ENCODE assay signal across 2 cellular contexts in the genomic region with DNA sequence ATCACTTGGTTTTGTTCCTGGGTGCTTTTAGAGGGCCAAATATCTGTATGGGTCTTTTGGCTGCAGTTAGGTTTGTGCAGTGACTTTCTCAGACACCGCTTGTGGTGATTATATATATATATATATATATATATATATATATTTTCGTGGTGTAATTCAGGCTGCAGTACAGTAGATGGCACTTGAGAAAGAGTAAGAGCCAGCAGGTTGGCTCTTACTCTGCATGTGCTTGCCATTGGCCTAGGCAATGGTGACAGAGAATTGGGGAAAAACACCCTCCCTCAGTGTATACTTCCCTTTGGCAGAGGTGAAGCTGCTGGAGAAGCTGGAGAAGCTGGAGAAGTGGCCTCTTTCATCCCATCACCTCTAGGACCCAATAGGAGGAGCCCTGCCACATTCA.
TF ChIP-seq lines count a peak whose summit lies in the region.

No MANE protein-coding gene starts in this region.

TF ChIP-seq in HepG2, 621 proteins besides CTCF, POLR2A, EP300 and RAD21:
- TF ChIP-seq MIER3 (CRISPR knock-in tag; IDR thresholded peaks at IDR 0.05; ENCODE audit: borderline replicate concordance) (no peak), ZNF260 (CRISPR knock-in tag; IDR thresholded peaks at IDR 0.05; ENCODE audit: borderline replicate concordance, low read depth) (no peak), RXRB (CRISPR knock-in tag; IDR thresholded peaks at IDR 0.05; ENCODE audit: borderline replicate concordance) (no peak), GPN1 (CRISPR knock-in tag; IDR thresholded peaks at IDR 0.05; ENCODE audit: borderline replicate concordance) (no peak), ATF1 (CRISPR knock-in tag; IDR thresholded peaks at IDR 0.05) (no peak), MAFG (CRISPR knock-in tag; IDR thresholded peaks at IDR 0.05) (no peak), ETV6 (CRISPR knock-in tag; conservative IDR thresholded peaks at IDR 0.05) (no peak), HDAC6 (IDR thresholded peaks at IDR 0.05; ENCODE audit: low read depth, low read length) (no peak), YY1 (IDR thresholded peaks at IDR 0.05; ENCODE audit: insufficient read depth, insufficient replicate concordance, low read depth, low read length) (no peak), RXRA (CRISPR knock-in tag; IDR thresholded peaks at IDR 0.05) (no peak), TMF1 (CRISPR knock-in tag; IDR thresholded peaks at IDR 0.05; ENCODE audit: low read depth) (no peak), ZKSCAN5 (CRISPR knock-in tag; IDR thresholded peaks at IDR 0.05) (no peak), POLR2AphosphoS5 (IDR thresholded peaks at IDR 0.05; ENCODE audit: low read depth, low read length) (no peak)
- TF ChIP-seq, protein P1, sequence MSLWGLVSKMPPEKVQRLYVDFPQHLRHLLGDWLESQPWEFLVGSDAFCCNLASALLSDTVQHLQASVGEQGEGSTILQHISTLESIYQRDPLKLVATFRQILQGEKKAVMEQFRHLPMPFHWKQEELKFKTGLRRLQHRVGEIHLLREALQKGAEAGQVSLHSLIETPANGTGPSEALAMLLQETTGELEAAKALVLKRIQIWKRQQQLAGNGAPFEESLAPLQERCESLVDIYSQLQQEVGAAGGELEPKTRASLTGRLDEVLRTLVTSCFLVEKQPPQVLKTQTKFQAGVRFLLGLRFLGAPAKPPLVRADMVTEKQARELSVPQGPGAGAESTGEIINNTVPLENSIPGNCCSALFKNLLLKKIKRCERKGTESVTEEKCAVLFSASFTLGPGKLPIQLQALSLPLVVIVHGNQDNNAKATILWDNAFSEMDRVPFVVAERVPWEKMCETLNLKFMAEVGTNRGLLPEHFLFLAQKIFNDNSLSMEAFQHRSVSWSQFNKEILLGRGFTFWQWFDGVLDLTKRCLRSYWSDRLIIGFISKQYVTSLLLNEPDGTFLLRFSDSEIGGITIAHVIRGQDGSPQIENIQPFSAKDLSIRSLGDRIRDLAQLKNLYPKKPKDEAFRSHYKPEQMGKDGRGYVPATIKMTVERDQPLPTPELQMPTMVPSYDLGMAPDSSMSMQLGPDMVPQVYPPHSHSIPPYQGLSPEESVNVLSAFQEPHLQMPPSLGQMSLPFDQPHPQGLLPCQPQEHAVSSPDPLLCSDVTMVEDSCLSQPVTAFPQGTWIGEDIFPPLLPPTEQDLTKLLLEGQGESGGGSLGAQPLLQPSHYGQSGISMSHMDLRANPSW (CRISPR knock-in tag; IDR thresholded peaks at IDR 0.05; ENCODE audit: borderline replicate concordance), result no peak
- TF ChIP-seq, protein P2, sequence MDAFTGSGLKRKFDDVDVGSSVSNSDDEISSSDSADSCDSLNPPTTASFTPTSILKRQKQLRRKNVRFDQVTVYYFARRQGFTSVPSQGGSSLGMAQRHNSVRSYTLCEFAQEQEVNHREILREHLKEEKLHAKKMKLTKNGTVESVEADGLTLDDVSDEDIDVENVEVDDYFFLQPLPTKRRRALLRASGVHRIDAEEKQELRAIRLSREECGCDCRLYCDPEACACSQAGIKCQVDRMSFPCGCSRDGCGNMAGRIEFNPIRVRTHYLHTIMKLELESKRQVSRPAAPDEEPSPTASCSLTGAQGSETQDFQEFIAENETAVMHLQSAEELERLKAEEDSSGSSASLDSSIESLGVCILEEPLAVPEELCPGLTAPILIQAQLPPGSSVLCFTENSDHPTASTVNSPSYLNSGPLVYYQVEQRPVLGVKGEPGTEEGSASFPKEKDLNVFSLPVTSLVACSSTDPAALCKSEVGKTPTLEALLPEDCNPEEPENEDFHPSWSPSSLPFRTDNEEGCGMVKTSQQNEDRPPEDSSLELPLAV (CRISPR knock-in tag; conservative IDR thresholded peaks at IDR 0.05; ENCODE audit: low read depth), result no peak
- TF ChIP-seq, protein P3, sequence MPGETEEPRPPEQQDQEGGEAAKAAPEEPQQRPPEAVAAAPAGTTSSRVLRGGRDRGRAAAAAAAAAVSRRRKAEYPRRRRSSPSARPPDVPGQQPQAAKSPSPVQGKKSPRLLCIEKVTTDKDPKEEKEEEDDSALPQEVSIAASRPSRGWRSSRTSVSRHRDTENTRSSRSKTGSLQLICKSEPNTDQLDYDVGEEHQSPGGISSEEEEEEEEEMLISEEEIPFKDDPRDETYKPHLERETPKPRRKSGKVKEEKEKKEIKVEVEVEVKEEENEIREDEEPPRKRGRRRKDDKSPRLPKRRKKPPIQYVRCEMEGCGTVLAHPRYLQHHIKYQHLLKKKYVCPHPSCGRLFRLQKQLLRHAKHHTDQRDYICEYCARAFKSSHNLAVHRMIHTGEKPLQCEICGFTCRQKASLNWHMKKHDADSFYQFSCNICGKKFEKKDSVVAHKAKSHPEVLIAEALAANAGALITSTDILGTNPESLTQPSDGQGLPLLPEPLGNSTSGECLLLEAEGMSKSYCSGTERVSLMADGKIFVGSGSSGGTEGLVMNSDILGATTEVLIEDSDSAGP (CRISPR knock-in tag; IDR thresholded peaks at IDR 0.05; ENCODE audit: borderline replicate concordance), result no peak
TF ChIP-seq in HepG2: peak in this region for 0.

TF ChIP-seq in GM12878, 131 proteins besides CTCF, POLR2A, EP300 and RAD21:
- TF ChIP-seq ZNF24 (IDR thresholded peaks at IDR 0.05), result no peak
- TF ChIP-seq, protein P4, sequence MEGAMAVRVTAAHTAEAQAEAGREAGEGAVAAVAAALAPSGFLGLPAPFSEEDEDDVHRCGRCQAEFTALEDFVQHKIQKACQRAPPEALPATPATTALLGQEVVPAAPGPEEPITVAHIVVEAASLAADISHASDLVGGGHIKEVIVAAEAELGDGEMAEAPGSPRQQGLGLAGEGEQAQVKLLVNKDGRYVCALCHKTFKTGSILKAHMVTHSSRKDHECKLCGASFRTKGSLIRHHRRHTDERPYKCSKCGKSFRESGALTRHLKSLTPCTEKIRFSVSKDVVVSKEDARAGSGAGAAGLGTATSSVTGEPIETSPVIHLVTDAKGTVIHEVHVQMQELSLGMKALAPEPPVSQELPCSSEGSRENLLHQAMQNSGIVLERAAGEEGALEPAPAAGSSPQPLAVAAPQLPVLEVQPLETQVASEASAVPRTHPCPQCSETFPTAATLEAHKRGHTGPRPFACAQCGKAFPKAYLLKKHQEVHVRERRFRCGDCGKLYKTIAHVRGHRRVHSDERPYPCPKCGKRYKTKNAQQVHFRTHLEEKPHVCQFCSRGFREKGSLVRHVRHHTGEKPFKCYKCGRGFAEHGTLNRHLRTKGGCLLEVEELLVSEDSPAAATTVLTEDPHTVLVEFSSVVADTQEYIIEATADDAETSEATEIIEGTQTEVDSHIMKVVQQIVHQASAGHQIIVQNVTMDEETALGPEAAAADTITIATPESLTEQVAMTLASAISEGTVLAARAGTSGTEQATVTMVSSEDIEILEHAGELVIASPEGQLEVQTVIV (IDR thresholded peaks at IDR 0.05; ENCODE audit: borderline replicate concordance, partially characterized antibody), result no peak
- TF ChIP-seq, protein P5, sequence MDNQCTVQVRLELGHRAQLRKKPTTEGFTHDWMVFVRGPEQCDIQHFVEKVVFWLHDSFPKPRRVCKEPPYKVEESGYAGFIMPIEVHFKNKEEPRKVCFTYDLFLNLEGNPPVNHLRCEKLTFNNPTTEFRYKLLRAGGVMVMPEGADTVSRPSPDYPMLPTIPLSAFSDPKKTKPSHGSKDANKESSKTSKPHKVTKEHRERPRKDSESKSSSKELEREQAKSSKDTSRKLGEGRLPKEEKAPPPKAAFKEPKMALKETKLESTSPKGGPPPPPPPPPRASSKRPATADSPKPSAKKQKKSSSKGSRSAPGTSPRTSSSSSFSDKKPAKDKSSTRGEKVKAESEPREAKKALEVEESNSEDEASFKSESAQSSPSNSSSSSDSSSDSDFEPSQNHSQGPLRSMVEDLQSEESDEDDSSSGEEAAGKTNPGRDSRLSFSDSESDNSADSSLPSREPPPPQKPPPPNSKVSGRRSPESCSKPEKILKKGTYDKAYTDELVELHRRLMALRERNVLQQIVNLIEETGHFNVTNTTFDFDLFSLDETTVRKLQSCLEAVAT (IDR thresholded peaks at IDR 0.05), result no peak
- no peak for TF ChIP-seq STAT1 (conservative IDR thresholded peaks at IDR 0.05)
- no peak for TF ChIP-seq SUPT20H (IDR thresholded peaks at IDR 0.05; ENCODE audit: borderline replicate concordance, control insufficient read depth, low read depth, low read length)
- no peak for TF ChIP-seq ZNF274 (IDR thresholded peaks at IDR 0.05; ENCODE audit: insufficient read depth, insufficient read length)
- TF ChIP-seq, protein P6, sequence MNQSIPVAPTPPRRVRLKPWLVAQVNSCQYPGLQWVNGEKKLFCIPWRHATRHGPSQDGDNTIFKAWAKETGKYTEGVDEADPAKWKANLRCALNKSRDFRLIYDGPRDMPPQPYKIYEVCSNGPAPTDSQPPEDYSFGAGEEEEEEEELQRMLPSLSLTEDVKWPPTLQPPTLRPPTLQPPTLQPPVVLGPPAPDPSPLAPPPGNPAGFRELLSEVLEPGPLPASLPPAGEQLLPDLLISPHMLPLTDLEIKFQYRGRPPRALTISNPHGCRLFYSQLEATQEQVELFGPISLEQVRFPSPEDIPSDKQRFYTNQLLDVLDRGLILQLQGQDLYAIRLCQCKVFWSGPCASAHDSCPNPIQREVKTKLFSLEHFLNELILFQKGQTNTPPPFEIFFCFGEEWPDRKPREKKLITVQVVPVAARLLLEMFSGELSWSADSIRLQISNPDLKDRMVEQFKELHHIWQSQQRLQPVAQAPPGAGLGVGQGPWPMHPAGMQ (IDR thresholded peaks at IDR 0.05; ENCODE audit: borderline replicate concordance), result no peak
- TF ChIP-seq JUNB (IDR thresholded peaks at IDR 0.05), result no peak
- TF ChIP-seq, protein P7, sequence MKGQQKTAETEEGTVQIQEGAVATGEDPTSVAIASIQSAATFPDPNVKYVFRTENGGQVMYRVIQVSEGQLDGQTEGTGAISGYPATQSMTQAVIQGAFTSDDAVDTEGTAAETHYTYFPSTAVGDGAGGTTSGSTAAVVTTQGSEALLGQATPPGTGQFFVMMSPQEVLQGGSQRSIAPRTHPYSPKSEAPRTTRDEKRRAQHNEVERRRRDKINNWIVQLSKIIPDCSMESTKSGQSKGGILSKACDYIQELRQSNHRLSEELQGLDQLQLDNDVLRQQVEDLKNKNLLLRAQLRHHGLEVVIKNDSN (IDR thresholded peaks at IDR 0.05; ENCODE audit: borderline replicate concordance, extremely low read length, insufficient read depth, low read depth, low read length), result no peak
- TF ChIP-seq NBN (IDR thresholded peaks at IDR 0.05), result no peak
- TF ChIP-seq CHD2 (IDR thresholded peaks at IDR 0.05; ENCODE audit: borderline replicate concordance, low read depth, low read length), result no peak
- TF ChIP-seq JUND (IDR thresholded peaks at IDR 0.05; ENCODE audit: low read depth, low read length), result no peak
- no peak for TF ChIP-seq NFYA (IDR thresholded peaks at IDR 0.05; ENCODE audit: borderline replicate concordance, low read depth, low read length)
- no peak for TF ChIP-seq CHD1 (IDR thresholded peaks at IDR 0.05; ENCODE audit: low read depth, low read length)
